15 cellular contexts compared by ENCODE assay signal in the genomic region with DNA sequence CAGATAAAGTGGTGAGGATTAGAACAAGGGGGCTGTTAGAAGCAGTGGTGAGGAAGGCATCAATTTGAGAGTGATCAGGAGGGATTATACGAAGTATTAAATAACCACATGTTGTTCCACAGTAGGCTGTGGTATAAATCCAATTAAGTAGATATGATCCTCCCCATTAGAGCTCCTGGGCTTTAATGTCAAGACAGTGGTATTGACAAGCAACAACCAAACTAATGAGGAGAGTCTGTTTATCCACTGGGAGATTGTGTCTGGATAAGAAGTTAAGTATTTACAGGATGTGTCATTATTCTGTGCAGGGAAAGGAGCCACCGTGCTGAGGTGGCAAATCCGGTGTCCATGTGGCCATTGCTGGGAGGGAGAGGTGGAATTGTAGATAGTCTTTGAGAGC. TPM values are rescaled to one million over a fixed set of nuclear protein-coding genes. Genes with fewer than 3 reads are reported as not detected.
"Had no signal": no experiment of that assay in that cellular context is flagged by ENCODE, and none has a peak within 500 bp of the region (broad histone marks: within the 10 kb centered on the region; RNA-seq: fewer than 3 reads in every experiment).

No MANE protein-coding gene starts in this region.

- H3K4me1 Mint-ChIP-seq: activated naive CD8-positive, alpha-beta T cell treated with anti-CD3 and anti-CD28 coated beads, Interleukin-2, amount 10 ng/mL, durations not matched to agents 7 days and 5 days had no signal

- H3K27ac ChIP-seq: epithelial cell of prostate, gastroesophageal sphincter, left lung, prostate gland, thyroid gland, vagina had no signal

- H3K9me3 ChIP-seq: gastroesophageal sphincter, left lung, prostate gland, thyroid gland, vagina had no signal

- DNase-seq: activated CD4-positive, CD25-positive, alpha-beta regulatory T cell treated with anti-CD3 and anti-CD28 coated beads, Interleukin-2, amount 50 U/mL, for 72 hours; activated naive CD4-positive, alpha-beta T cell; activated naive CD8-positive, alpha-beta T cell treated with anti-CD3 and anti-CD28 coated beads, Interleukin-2, amount 10 ng/mL, durations not matched to agents 7 days and 5 days; activated T-cell treated with anti-CD3 and anti-CD28 coated beads for 4 hours; dermis blood vessel endothelial cell; left lung; mesenchymal stem cell; T-helper 9 cell; thyroid gland had no signal

- H3K4me3 Mint-ChIP-seq: activated naive CD8-positive, alpha-beta T cell treated with anti-CD3 and anti-CD28 coated beads, Interleukin-2, amount 10 ng/mL, durations not matched to agents 7 days and 5 days; stimulated activated effector memory CD8-positive, alpha-beta T cell treated with anti-CD3 and anti-CD28 coated beads, Interleukin-12 subunit alpha, Interleukin-12 subunit beta, amount 100 ng/mL, for 72 hours had no signal

- H3K4me1 ChIP-seq: prostate gland had no signal

- H3K36me3 ChIP-seq: gastroesophageal sphincter, left lung, prostate gland, thyroid gland, vagina had no signal

- ATAC-seq: gastroesophageal sphincter; left lung; stimulated activated effector memory CD8-positive, alpha-beta T cell treated with anti-CD3 and anti-CD28 coated beads, Interleukin-12 subunit alpha, Interleukin-12 subunit beta, amount 100 ng/mL, for 72 hours had no signal

- H3K9me3 Mint-ChIP-seq: activated naive CD8-positive, alpha-beta T cell treated with anti-CD3 and anti-CD28 coated beads, Interleukin-2, amount 10 ng/mL, durations not matched to agents 7 days and 5 days; stimulated activated effector memory CD8-positive, alpha-beta T cell treated with anti-CD3 and anti-CD28 coated beads, Interleukin-12 subunit alpha, Interleukin-12 subunit beta, amount 100 ng/mL, for 72 hours had no signal

- H3K36me3 Mint-ChIP-seq: activated naive CD8-positive, alpha-beta T cell treated with anti-CD3 and anti-CD28 coated beads, Interleukin-2, amount 10 ng/mL, durations not matched to agents 7 days and 5 days; stimulated activated effector memory CD8-positive, alpha-beta T cell treated with anti-CD3 and anti-CD28 coated beads, Interleukin-12 subunit alpha, Interleukin-12 subunit beta, amount 100 ng/mL, for 72 hours had no signal

- H3K27ac Mint-ChIP-seq: activated naive CD8-positive, alpha-beta T cell treated with anti-CD3 and anti-CD28 coated beads, Interleukin-2, amount 10 ng/mL, durations not matched to agents 7 days and 5 days; stimulated activated effector memory CD8-positive, alpha-beta T cell treated with anti-CD3 and anti-CD28 coated beads, Interleukin-12 subunit alpha, Interleukin-12 subunit beta, amount 100 ng/mL, for 72 hours had no signal

- H3K4me3 ChIP-seq: gastroesophageal sphincter, left lung, prostate gland, thyroid gland, vagina had no signal

- H3K27me3 ChIP-seq: thyroid gland, vagina had no signal

RNA-seq across cellular contexts. Expression of gene ACTN2, which starts 5.8 kb away (rescaled TPM):
- total RNA-seq: activated naive CD8-positive, alpha-beta T cell treated with anti-CD3 and anti-CD28 coated beads, Interleukin-2, amount 10 ng/mL, durations not matched to agents 7 days and 5 days; dermis blood vessel endothelial cell; osteoblast had no signal
